ENCODE assay signal across 27 cellular contexts in genomic region chr1:45437323-45437722, GRCh38.
"Had no signal": no experiment of that assay in that cellular context is flagged by ENCODE, and none has a peak within 500 bp of the region (broad histone marks: within the 10 kb centered on the region; RNA-seq: fewer than 3 reads in every experiment).

No MANE protein-coding gene starts in this region.

- ATAC-seq: activated CD8-positive, alpha-beta memory T cell treated with anti-CD3 and anti-CD28 coated beads, Interleukin-2, amount 10 ng/mL, durations not matched to agents 7 days and 5 days; body of pancreas; Panc1; Right ventricle myocardium inferior had no signal

- H3K4me3 ChIP-seq: ascending aorta, body of pancreas, SK-N-MC had no signal

- H3K27me3 ChIP-seq: ascending aorta, body of pancreas had no signal

- FAIRE-seq: bronchial epithelial cell, TTC549 had no signal

- H3K36me3 ChIP-seq: ascending aorta had no signal

- DNase-seq: activated B cell treated with CpG ODN at 0.5 μM for 24 hours; activated CD4-positive, alpha-beta T cell treated with anti-CD3 and anti-CD28 coated beads for 1 hour; activated CD4-positive, alpha-beta T cell treated with anti-CD3 and anti-CD28 coated beads, Interleukin-2, amount 10 ng/mL, durations not matched to agents 24 days and 14 days; activated CD4-positive, alpha-beta T cell treated with anti-CD3 and anti-CD28 coated beads, Interleukin-2, amount 50 U/mL, for 48 hours; activated CD8-positive, alpha-beta memory T cell treated with anti-CD3 and anti-CD28 coated beads, Interleukin-2, amount 10 ng/mL, durations not matched to agents 7 days and 5 days; activated effector memory CD4-positive, alpha-beta T cell treated with Interleukin-2 at 50 U/mL for 16 hours; activated naive CD4-positive, alpha-beta T cell; activated T-cell treated with anti-CD3 and anti-CD28 coated beads, Interleukin-2, amount 50 U/mL, for 24 hours; body of pancreas; central memory CD4-positive, alpha-beta T cell; MM.1S; NCI-H1092 treated with DMSO at 0.1 percent for 48 hours; NCI-H1417 treated with DMSO at 0.1 percent for 48 hours; NCI-H1694; NCI-H2029; NCI-H2107; NCI-H226; NCI-H510A; NCI-H526 treated with DMSO at 0.1 percent for 48 hours; NCI-H82; RPMI8226 had no signal

- H3K27ac ChIP-seq: ascending aorta, body of pancreas, SK-N-MC had no signal

- H3K4me1 ChIP-seq: ascending aorta, body of pancreas had no signal

- H3K9me3 ChIP-seq: ascending aorta, body of pancreas had no signal
